ENCODE assay signal across 13 cellular contexts in the genomic region with DNA sequence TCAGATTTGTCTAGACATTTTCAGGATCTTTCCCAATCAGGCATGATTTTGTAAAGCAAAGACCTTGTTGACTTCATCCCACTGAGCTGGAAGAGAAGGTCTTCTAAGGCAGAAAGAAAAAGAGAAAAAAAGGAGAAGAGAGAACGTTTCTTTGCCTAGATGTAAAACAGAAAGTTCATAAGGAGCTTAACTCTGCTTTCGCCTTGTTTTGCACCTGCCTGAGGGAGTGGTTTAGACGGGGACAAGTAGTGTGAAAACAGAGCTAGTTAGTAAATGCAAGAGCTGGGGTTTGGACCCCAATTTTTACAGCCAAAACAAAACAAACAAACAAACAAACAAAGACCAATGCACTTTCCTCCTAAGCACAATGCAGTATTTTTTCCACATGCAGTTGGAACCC.
DNase-seq lines count a peak whose midpoint lies in the region; ATAC-seq and TF ChIP-seq lines count a peak whose summit lies in the region.
"Had no signal": no experiment of that assay in that cellular context is flagged by ENCODE, and none has a peak within 500 bp of the region (broad histone marks: within the 10 kb centered on the region; RNA-seq: fewer than 3 reads in every experiment).

No MANE protein-coding gene starts in this region.

- H3K4me2 ChIP-seq in smooth muscle cell = no peak overlapping the region

- TF ChIP-seq CTCF in smooth muscle cell (IDR thresholded peaks at IDR 0.05; ENCODE audit: borderline replicate concordance, insufficient read depth, poor library complexity, severe bottlenecking) = no peak

- no peak overlapping the region for H3K9ac ChIP-seq in smooth muscle cell (ENCODE audit: low read depth)

- H3K27me3 ChIP-seq in smooth muscle cell (ENCODE audit: low read depth) = no peaks in the 10 kb centered on the region

- H3K79me2 ChIP-seq in smooth muscle cell (ENCODE audit: low read depth) = no peaks in the 10 kb centered on the region

- H2AFZ ChIP-seq in smooth muscle cell (ENCODE audit: low read depth) = no peak overlapping the region

- H3K4me3 ChIP-seq in smooth muscle cell = no peak overlapping the region
- H3K4me3 ChIP-seq: mucosa of descending colon had no signal

- peak; percentile 81 for ATAC-seq in GM18498 (IDR thresholded peaks at IDR 0.05; ENCODE audit: unreplicated experiment)
- peak; percentile 58 for ATAC-seq in HG02678 (IDR thresholded peaks at IDR 0.05; ENCODE audit: unreplicated experiment)
- no peak for ATAC-seq in GM19035 (IDR thresholded peaks at IDR 0.05; ENCODE audit: unreplicated experiment)

- no peaks in the 10 kb centered on the region for H3K9me3 ChIP-seq in smooth muscle cell (replicated peaks; ENCODE audit: low read depth)
- H3K9me3 ChIP-seq: mucosa of descending colon had no signal

- H3K36me3 ChIP-seq in smooth muscle cell (ENCODE audit: low read depth) = no peaks in the 10 kb centered on the region

- peaks cover 51% of the 10 kb centered on the region for H3K4me1 ChIP-seq in smooth muscle cell (ENCODE audit: low read depth)

- H3F3A ChIP-seq in smooth muscle cell (ENCODE audit: low read depth) = peaks cover 10% of the 10 kb centered on the region

- WGBS in smooth muscle cell (ENCODE audit: low lambda C conversion rate) = 93% methylated on average over 3 of the region's 3 CpGs

- no peaks in the 10 kb centered on the region for H4K20me1 ChIP-seq in smooth muscle cell (ENCODE audit: low read depth)

- no peak for DNase-seq in epithelial cell of prostate (ENCODE audit: low read depth, low spot score)
- no peak for DNase-seq in smooth muscle cell (lab: John Stamatoyannopoulos, UW; ENCODE audit: unreplicated experiment)
- no peak for DNase-seq in NCI-H1417 treated with DMSO at 0.1 percent for 48 hours (lab: John Stamatoyannopoulos, UW)
- no peak for DNase-seq in OCI-M1 (lab: John Stamatoyannopoulos, UW)
- DNase-seq in SK-N-DZ (ENCODE audit: low spot score) = no peak
- DNase-seq: central memory CD4-positive, alpha-beta T cell; glutamatergic neuron; NCI-H1436; stimulated activated CD4-positive, alpha-beta T cell treated with anti-CD3 and anti-CD28 coated beads, Interleukin-15, amount 100 ng/mL, for 24 hours had no signal

- H3K27ac ChIP-seq in epithelial cell of prostate (peak overlapping the region; percentile 96), smooth muscle cell (ENCODE audit: low read depth) (peak overlapping the region; percentile 91)
